ENCODE assay signal across 33 cellular contexts in genomic region chr20:1773816-1774215, GRCh38.
"Had no signal": no experiment of that assay in that cellular context is flagged by ENCODE, and none has a peak within 500 bp of the region (broad histone marks: within the 10 kb centered on the region; RNA-seq: fewer than 3 reads in every experiment).

No MANE protein-coding gene starts in this region.

- FAIRE-seq: astrocyte had no signal

- H3K4me3 ChIP-seq: adrenal gland, ascending aorta, body of pancreas, breast epithelium, cardiac muscle cell had no signal

- H3K27me3 ChIP-seq: adrenal gland, ascending aorta, body of pancreas, brain microvascular endothelial cell, breast epithelium had no signal

- H3K27ac ChIP-seq: adrenal gland, ascending aorta, body of pancreas, brain microvascular endothelial cell, breast epithelium, cardiac muscle cell had no signal

- DNase-seq: activated effector memory CD4-positive, alpha-beta T cell treated with anti-CD3 and anti-CD28 coated beads, Interleukin-2, amount 50 U/mL, for 16 hours; activated effector memory CD4-positive, alpha-beta T cell treated with Interleukin-2 at 50 U/mL for 16 hours; activated gamma-delta T cell; activated gamma-delta T cell treated with Interleukin-2 at 50 U/mL for 16 hours; activated naive CD4-positive, alpha-beta T cell; activated naive CD4-positive, alpha-beta T cell treated with anti-CD3 and anti-CD28 coated beads for 36 hours; activated naive CD4-positive, alpha-beta T cell treated with anti-CD3 and anti-CD28 coated beads, Interleukin-2, amount 10 ng/mL, durations not matched to agents 7 days and 5 days; activated naive CD4-positive, alpha-beta T cell treated with anti-CD3 and anti-CD28 coated beads, Interleukin-2, amount 50 U/mL, for 16 hours; activated naive CD4-positive, alpha-beta T cell treated with Interleukin-2 at 50 U/mL for 16 hours; activated naive CD8-positive, alpha-beta T cell treated with anti-CD3 and anti-CD28 coated beads for 36 hours; activated naive CD8-positive, alpha-beta T cell treated with anti-CD3 and anti-CD28 coated beads, Interleukin-2, amount 10 ng/mL, durations not matched to agents 7 days and 5 days; activated naive CD8-positive, alpha-beta T cell treated with anti-CD3 and anti-CD28 coated beads, Interleukin-2, amount 50 U/mL, for 24 hours; activated T-cell treated with anti-CD3 and anti-CD28 coated beads, Interleukin-2, amount 50 U/mL, for 1 hour; activated T-cell treated with anti-CD3 and anti-CD28 coated beads, Interleukin-2, amount 50 U/mL, for 24 hours; activated T-cell treated with anti-CD3 and anti-CD28 coated beads, Interleukin-2, amount 50 U/mL, for 4 hours; activated T-cell treated with anti-CD3 and anti-CD28 coated beads, Interleukin-2, amount 50 U/mL, for 48 hours; activated T-cell treated with anti-CD3 and anti-CD28 coated beads, Interleukin-2, amount 50 U/mL, for 72 hours; adrenal gland; amniotic stem cell; amygdala; anterior cingulate cortex; aorta; body of pancreas; brain microvascular endothelial cell; caudate nucleus; central memory CD4-positive, alpha-beta T cell; cerebellar nuclear complex had no signal

- ATAC-seq: activated naive CD4-positive, alpha-beta T cell treated with anti-CD3 and anti-CD28 coated beads, Interleukin-2, amount 50 U/mL, for 72 hours; activated naive CD8-positive, alpha-beta T cell treated with anti-CD3 and anti-CD28 coated beads, Interleukin-2, amount 50 U/mL, for 24 hours; activated T-cell treated with anti-CD3 and anti-CD28 coated beads, Interleukin-2, amount 50 U/mL, for 4 hours; activated T-cell treated with anti-CD3 and anti-CD28 coated beads, Interleukin-2, amount 50 U/mL, for 72 hours; activated T-helper 17 cell treated with anti-CD3 and anti-CD28 coated beads, Interleukin-2, amount 50 U/mL, for 72 hours; body of pancreas had no signal

- H3K36me3 ChIP-seq: adrenal gland, ascending aorta, brain microvascular endothelial cell, breast epithelium, cardiac muscle cell had no signal

- H3K9me3 ChIP-seq: adrenal gland, ascending aorta, body of pancreas, breast epithelium had no signal
